ENCODE assay signal across 9 cellular contexts in the genomic region with DNA sequence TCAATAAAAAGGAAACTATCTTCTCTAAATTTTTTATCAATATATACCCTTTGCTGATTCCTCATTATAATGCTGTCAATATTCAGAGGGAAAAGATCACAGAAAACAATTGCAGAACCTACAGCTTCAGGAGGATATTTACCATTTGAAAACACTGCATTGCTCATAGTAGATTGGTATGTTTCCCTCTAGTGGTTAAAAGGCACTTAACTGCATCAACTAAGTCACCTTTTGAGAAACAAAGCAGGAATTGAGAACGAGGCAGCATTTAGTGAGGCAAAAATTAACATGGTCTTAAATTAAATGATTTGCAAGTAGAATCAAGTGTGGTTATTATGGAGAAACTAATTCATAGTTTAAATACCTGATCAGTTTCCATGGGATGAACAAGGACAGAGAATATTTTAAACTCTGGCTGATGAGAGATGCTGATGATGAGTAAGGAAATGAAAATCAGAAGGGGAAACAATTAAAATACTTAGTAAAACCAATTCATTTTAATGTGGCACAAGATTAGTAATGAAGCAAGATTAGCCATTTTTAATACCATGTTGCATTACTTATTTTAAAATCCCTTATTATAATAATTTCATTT.
DNase-seq lines count a peak whose midpoint lies in the region; ATAC-seq and TF ChIP-seq lines count a peak whose summit lies in the region.
"Had no signal": no experiment of that assay in that cellular context is flagged by ENCODE, and none has a peak within 500 bp of the region (broad histone marks: within the 10 kb centered on the region; RNA-seq: fewer than 3 reads in every experiment).

No MANE protein-coding gene starts in this region.

- H3K4me3 ChIP-seq in HEK293 (ENCODE audit: low read depth, low read length) (no peak overlapping the region), neuronal stem cell (ENCODE audit: low read length in 2 of 2) (no peak overlapping the region)
- no peak overlapping the region for H3K4me3 ChIP-seq in naive thymus-derived CD4-positive, alpha-beta T cell (ENCODE audit: low read length)

- no peak overlapping the region for H3K9ac ChIP-seq in neuronal stem cell (ENCODE audit: low read depth, low read length, poor library complexity)

- no peak overlapping the region for H3K4me2 ChIP-seq in neuronal stem cell (ENCODE audit: insufficient read depth, low read length, poor library complexity, severe bottlenecking)

- WGBS in neuronal stem cell (ENCODE audit: extremely low coverage in 2 of 2, insufficient read length in 2 of 2, insufficient replicate concordance in 1 of 2), 2 donors = no CpG with 5 or more reads among the region's 1 CpG

- TF ChIP-seq CTCF in CD14-positive monocyte (IDR thresholded peaks at IDR 0.05) (peak; percentile 21), HEK293 (tag by site-specific recombination; IDR thresholded peaks at IDR 0.05) (no peak), MCF 10A (IDR thresholded peaks at IDR 0.05; ENCODE audit: unreplicated experiment) (peak; percentile 56)

- no peak overlapping the region for H3K23ac ChIP-seq in neuronal stem cell (ENCODE audit: low read depth, low read length, poor library complexity)

- H3K27me3 Mint-ChIP-seq in CD14-positive monocyte (ENCODE audit: low read depth in 3 of 3) (peaks cover 0 to 2% (median 0%) of the 10 kb centered on the region in 3 donors), MCF 10A (ENCODE audit: insufficient read depth, unreplicated experiment) (peaks cover 18% of the 10 kb centered on the region)
- no peaks in the 10 kb centered on the region for H3K27me3 Mint-ChIP-seq in activated T-helper 1 cell treated with anti-CD3 and anti-CD28 coated beads, Interleukin-12 subunit alpha, Interleukin-12 subunit beta, Interleukin-2, Interleukin-4 antibody, amounts not matched to agents 30 ng/mL and 10 ng/mL and 1 ng/mL, durations not matched to agents 14 hours and 24 hours and 36 hours (ENCODE audit: insufficient read depth)
- no peaks in the 10 kb centered on the region for H3K27me3 Mint-ChIP-seq in naive thymus-derived CD4-positive, alpha-beta T cell
- H3K27me3 Mint-ChIP-seq: activated naive CD4-positive, alpha-beta T cell treated with anti-CD3 and anti-CD28 coated beads, Interleukin-2, amount 50 U/mL, for 24 hours had no signal

- H3K9me3 ChIP-seq in HEK293 (ENCODE audit: control insufficient read depth, insufficient read depth, low read depth, low read length) (no peaks in the 10 kb centered on the region), neuronal stem cell (replicated peaks in 1 of 2; ENCODE audit: control insufficient read depth in 2 of 2, insufficient read depth in 1 of 2, low read depth in 1 of 2, low read length in 2 of 2) (no peaks in the 10 kb centered on the region)
- H3K9me3 ChIP-seq in naive thymus-derived CD4-positive, alpha-beta T cell (ENCODE audit: control insufficient read depth in 2 of 3, low read length in 3 of 3) = no peaks in the 10 kb centered on the region

- CTCF ChIA-PET in HEK293 (lab: Yijun Ruan, JAX) = interaction anchor here (1.4 kb wide), 1 partner anchor 9 kb away, joined by 5 read pairs; no protein-coding TSS in a partner anchor
- CTCF ChIA-PET in MCF 10A (lab: Yijun Ruan, JAX) = interaction anchor here (0.5 to 1.4 kb wide), 7 partner anchors 653 to 1761 kb away, joined by 3 to 5 read pairs (median 3); no protein-coding TSS in a partner anchor
- CTCF ChIA-PET in naive thymus-derived CD4-positive, alpha-beta T cell (lab: Charles Lee) = no interaction called here

- no peak overlapping the region for H2BK5ac ChIP-seq in neuronal stem cell (ENCODE audit: low read length)

- H3K36me3 ChIP-seq in HEK293 (ENCODE audit: control insufficient read depth in 2 of 2, insufficient read depth in 1 of 2, low read length in 2 of 2) (no peaks in the 10 kb centered on the region), neuronal stem cell (replicated peaks in 1 of 2; ENCODE audit: control insufficient read depth in 2 of 2, insufficient read depth in 2 of 2, low read length in 2 of 2) (no peaks in the 10 kb centered on the region)
- no peaks in the 10 kb centered on the region for H3K36me3 ChIP-seq in naive thymus-derived CD4-positive, alpha-beta T cell (ENCODE audit: control insufficient read depth in 2 of 3, insufficient read depth in 3 of 3, low read length in 3 of 3)

- no peaks in the 10 kb centered on the region for H3K79me1 ChIP-seq in neuronal stem cell (ENCODE audit: low read depth, low read length)

- H3K4me1 ChIP-seq in HEK293 (ENCODE audit: control insufficient read depth, insufficient read depth, low read length) (no peaks in the 10 kb centered on the region), neuronal stem cell (ENCODE audit: control insufficient read depth in 2 of 2, insufficient read depth in 1 of 2, low read depth in 1 of 2, low read length in 2 of 2) (peaks cover 0 to 2% of the 10 kb centered on the region in 2 donors)
- no peaks in the 10 kb centered on the region for H3K4me1 ChIP-seq in naive thymus-derived CD4-positive, alpha-beta T cell (ENCODE audit: control insufficient read depth in 2 of 2, insufficient read depth in 2 of 2, low read length in 2 of 2)

- H3K4me1 Mint-ChIP-seq in CD14-positive monocyte = no peaks in the 10 kb centered on the region
- peaks cover 13% of the 10 kb centered on the region for H3K4me1 Mint-ChIP-seq in MCF 10A (ENCODE audit: insufficient read depth, unreplicated experiment)
- no peaks in the 10 kb centered on the region for H3K4me1 Mint-ChIP-seq in activated T-helper 1 cell treated with anti-CD3 and anti-CD28 coated beads, Interleukin-12 subunit alpha, Interleukin-12 subunit beta, Interleukin-2, Interleukin-4 antibody, amounts not matched to agents 30 ng/mL and 10 ng/mL and 1 ng/mL, durations not matched to agents 14 hours and 24 hours and 36 hours (ENCODE audit: low read depth)
- no peaks in the 10 kb centered on the region for H3K4me1 Mint-ChIP-seq in naive thymus-derived CD4-positive, alpha-beta T cell
- H3K4me1 Mint-ChIP-seq: activated naive CD4-positive, alpha-beta T cell treated with anti-CD3 and anti-CD28 coated beads, Interleukin-2, amount 50 U/mL, for 24 hours had no signal

- H3K14ac ChIP-seq in neuronal stem cell (ENCODE audit: low read length) = no peak overlapping the region

- H2AFZ ChIP-seq in neuronal stem cell (ENCODE audit: low read length) = no peak overlapping the region

- no peak for ATAC-seq in naive thymus-derived CD4-positive, alpha-beta T cell
- ATAC-seq in HG03025 (IDR thresholded peaks at IDR 0.05; ENCODE audit: low FRiP score, unreplicated experiment) = no peak

- H2BK12ac ChIP-seq in neuronal stem cell (ENCODE audit: low read length) = no peak overlapping the region

- no peaks in the 10 kb centered on the region for H3K9me3 Mint-ChIP-seq in CD14-positive monocyte
- no peaks in the 10 kb centered on the region for H3K9me3 Mint-ChIP-seq in MCF 10A (ENCODE audit: unreplicated experiment)
- H3K9me3 Mint-ChIP-seq in activated T-helper 1 cell treated with anti-CD3 and anti-CD28 coated beads, Interleukin-12 subunit alpha, Interleukin-12 subunit beta, Interleukin-2, Interleukin-4 antibody, amounts not matched to agents 30 ng/mL and 10 ng/mL and 1 ng/mL, durations not matched to agents 14 hours and 24 hours and 36 hours = no peaks in the 10 kb centered on the region
- H3K9me3 Mint-ChIP-seq in naive thymus-derived CD4-positive, alpha-beta T cell = peaks cover 0 to 6% (median 0%) of the 10 kb centered on the region in 11 donors
- H3K9me3 Mint-ChIP-seq: activated naive CD4-positive, alpha-beta T cell treated with anti-CD3 and anti-CD28 coated beads, Interleukin-2, amount 50 U/mL, for 24 hours had no signal

- no peaks in the 10 kb centered on the region for H3K27me3 ChIP-seq in neuronal stem cell (ENCODE audit: control insufficient read depth in 3 of 3, insufficient read depth in 3 of 3, low read depth in 1 of 3, low read length in 3 of 3)
- no peaks in the 10 kb centered on the region for H3K27me3 ChIP-seq in naive thymus-derived CD4-positive, alpha-beta T cell (ENCODE audit: control insufficient read depth in 2 of 2, insufficient read depth in 2 of 2, low read length in 2 of 2)

- intact Hi-C loops in CD14-positive monocyte (cut with micrococcal nuclease) = no loop called here
- intact Hi-C loops in MCF 10A (cut with micrococcal nuclease) = loop anchor here (1.0 to 10.0 kb wide), 3 partner anchors 654 to 1692 kb away; no protein-coding TSS in a partner anchor
- intact Hi-C loops in activated T-helper 1 cell treated with anti-CD3 and anti-CD28 coated beads, Interleukin-12 subunit alpha, Interleukin-12 subunit beta, Interleukin-2, Interleukin-4 antibody, amounts not matched to agents 30 ng/mL and 10 ng/mL and 1 ng/mL, durations not matched to agents 14 hours and 24 hours and 36 hours (cut with micrococcal nuclease) = no loop called here
- intact Hi-C loops in naive thymus-derived CD4-positive, alpha-beta T cell (cut with micrococcal nuclease) = no loop called here

- no peak overlapping the region for H3K4ac ChIP-seq in neuronal stem cell (ENCODE audit: low read length)

- no peak overlapping the region for H2BK15ac ChIP-seq in neuronal stem cell (ENCODE audit: low read length)

- DNase-seq in CD14-positive monocyte (ENCODE audit: low spot score) (no peak), NCI-H2171 (lab: John Stamatoyannopoulos, UW) (peak; percentile 20), MCF 10A (ENCODE audit: unreplicated experiment) (peak; percentile 49), neuronal stem cell (ENCODE audit: low spot score) (peak; percentile 12)
- DNase-seq in activated T-helper 1 cell treated with anti-CD3 and anti-CD28 coated beads, Interleukin-12 subunit alpha, Interleukin-12 subunit beta, Interleukin-2, Interleukin-4 antibody, amounts not matched to agents 30 ng/mL and 10 ng/mL and 1 ng/mL, durations not matched to agents 14 hours and 24 hours and 36 hours (ENCODE audit: low spot score) = no peak
- no peak for DNase-seq in naive thymus-derived CD4-positive, alpha-beta T cell

- H2AK5ac ChIP-seq in neuronal stem cell (ENCODE audit: low read depth, low read length) = no peak overlapping the region

- H2BK120ac ChIP-seq in neuronal stem cell (ENCODE audit: low read depth, low read length) = no peak overlapping the region

- H3K27ac Mint-ChIP-seq in CD14-positive monocyte = no peak overlapping the region
- H3K27ac Mint-ChIP-seq in MCF 10A (ENCODE audit: low read depth, unreplicated experiment) = no peak overlapping the region
- no peak overlapping the region for H3K27ac Mint-ChIP-seq in activated T-helper 1 cell treated with anti-CD3 and anti-CD28 coated beads, Interleukin-12 subunit alpha, Interleukin-12 subunit beta, Interleukin-2, Interleukin-4 antibody, amounts not matched to agents 30 ng/mL and 10 ng/mL and 1 ng/mL, durations not matched to agents 14 hours and 24 hours and 36 hours
- no peak overlapping the region for H3K27ac Mint-ChIP-seq in naive thymus-derived CD4-positive, alpha-beta T cell
- H3K27ac Mint-ChIP-seq: activated naive CD4-positive, alpha-beta T cell treated with anti-CD3 and anti-CD28 coated beads, Interleukin-2, amount 50 U/mL, for 24 hours had no signal

- H3K36me3 Mint-ChIP-seq in CD14-positive monocyte (no peaks in the 10 kb centered on the region), MCF 10A (ENCODE audit: insufficient read depth, unreplicated experiment) (no peaks in the 10 kb centered on the region)
- H3K36me3 Mint-ChIP-seq in activated T-helper 1 cell treated with anti-CD3 and anti-CD28 coated beads, Interleukin-12 subunit alpha, Interleukin-12 subunit beta, Interleukin-2, Interleukin-4 antibody, amounts not matched to agents 30 ng/mL and 10 ng/mL and 1 ng/mL, durations not matched to agents 14 hours and 24 hours and 36 hours (ENCODE audit: low read depth) = no peaks in the 10 kb centered on the region
- no peaks in the 10 kb centered on the region for H3K36me3 Mint-ChIP-seq in naive thymus-derived CD4-positive, alpha-beta T cell
- H3K36me3 Mint-ChIP-seq: activated naive CD4-positive, alpha-beta T cell treated with anti-CD3 and anti-CD28 coated beads, Interleukin-2, amount 50 U/mL, for 24 hours had no signal

- POLR2A ChIA-PET in HEK293 (lab: Yijun Ruan, JAX) (no interaction called here), MCF 10A (lab: Yijun Ruan, JAX) (interaction anchor here (0.7 kb wide), 1 partner anchor 710 kb away, joined by 3 read pairs; no protein-coding TSS in a partner anchor)
- POLR2A ChIA-PET in naive thymus-derived CD4-positive, alpha-beta T cell (lab: Charles Lee) = no interaction called here

- H3K27ac ChIP-seq in HEK293 (ENCODE audit: extremely low read depth, low read depth, low read length) (no peak overlapping the region), neuronal stem cell (replicated peaks; ENCODE audit: low read length) (no peak overlapping the region)
- H3K27ac ChIP-seq in naive thymus-derived CD4-positive, alpha-beta T cell (ENCODE audit: low read depth, low read length) = no peak overlapping the region

- no peak overlapping the region for H3K4me3 Mint-ChIP-seq in CD14-positive monocyte
- no peak overlapping the region for H3K4me3 Mint-ChIP-seq in MCF 10A (ENCODE audit: unreplicated experiment)
- H3K4me3 Mint-ChIP-seq in activated T-helper 1 cell treated with anti-CD3 and anti-CD28 coated beads, Interleukin-12 subunit alpha, Interleukin-12 subunit beta, Interleukin-2, Interleukin-4 antibody, amounts not matched to agents 30 ng/mL and 10 ng/mL and 1 ng/mL, durations not matched to agents 14 hours and 24 hours and 36 hours = no peak overlapping the region
- no peak overlapping the region for H3K4me3 Mint-ChIP-seq in naive thymus-derived CD4-positive, alpha-beta T cell
- H3K4me3 Mint-ChIP-seq: activated naive CD4-positive, alpha-beta T cell treated with anti-CD3 and anti-CD28 coated beads, Interleukin-2, amount 50 U/mL, for 24 hours had no signal

- H4K91ac ChIP-seq in neuronal stem cell (ENCODE audit: low read depth, low read length, poor library complexity) = no peak overlapping the region

- BruUV-seq in MCF 10A (replicated peaks; lab: Mats Ljungman, UMichigan) = no TSS peak

- no peak overlapping the region for H3K18ac ChIP-seq in neuronal stem cell (ENCODE audit: low read length)

- H4K8ac ChIP-seq in neuronal stem cell (ENCODE audit: low read depth, low read length) = no peak overlapping the region

Comparison
In these comparisons a context has a peak if more than half of its experiments do, and no peak if none do; other contexts are left out.
1. DNase-seq: peak in NCI-H2171 (single experiment), MCF 10A (single experiment) and neuronal stem cell (single experiment); none in CD14-positive monocyte (single experiment), activated T-helper 1 cell treated with anti-CD3 and anti-CD28 coated beads, Interleukin-12 subunit alpha, Interleukin-12 subunit beta, Interleukin-2, Interleukin-4 antibody, amounts not matched to agents 30 ng/mL and 10 ng/mL and 1 ng/mL, durations not matched to agents 14 hours and 24 hours and 36 hours (single experiment) and naive thymus-derived CD4-positive, alpha-beta T cell (0 of 9).